In genomic region chr3:87227104-87227834, GRCh38 we compare ENCODE assay signal across 1 cellular context.
TF ChIP-seq lines count a peak whose summit lies in the region.

Gene CHMP2B (plus strand): TSS chr3:87227309. CDS start chr3:87227523, 214 bp downstream.

TF ChIP-seq in HEK293, 187 proteins besides CTCF, POLR2A, EP300 and RAD21 (continued from another document):
- TF ChIP-seq HIC1 (tag by site-specific recombination; IDR thresholded peaks at IDR 0.05) (peak; percentile 83), IKZF3 (tag by site-specific recombination; IDR thresholded peaks at IDR 0.05) (0 out of 2 replicates have a peak, but pooled peaks have one; percentile 48), ZBTB17 (tag by site-specific recombination; IDR thresholded peaks at IDR 0.05) (peak; percentile 62), ZBTB7A (tag by site-specific recombination; IDR thresholded peaks at IDR 0.05; ENCODE audit: low read depth) (no peak), ZNF501 (tag by site-specific recombination; IDR thresholded peaks at IDR 0.05) (peak; percentile 38; the same call in 1 of the 2 replicates), ZNF510 (tag by site-specific recombination; IDR thresholded peaks at IDR 0.05; ENCODE audit: insufficient replicate concordance) (no peak), ZNF600 (tag by site-specific recombination; IDR thresholded peaks at IDR 0.05) (peak; percentile 53; the same call in 1 of the 2 replicates), TRIM28 (IDR thresholded peaks at IDR 0.05; ENCODE audit: borderline replicate concordance, low read length) (no peak), PRDM2 (tag by site-specific recombination; IDR thresholded peaks at IDR 0.05; ENCODE audit: borderline replicate concordance) (no peak), SCRT2 (tag by site-specific recombination; IDR thresholded peaks at IDR 0.05) (peak; percentile 92), ZNF112 (tag by site-specific recombination; IDR thresholded peaks at IDR 0.05) (no peak), ZSCAN30 (tag by site-specific recombination; IDR thresholded peaks at IDR 0.05) (0 out of 2 replicates have a peak, but pooled peaks have one; percentile 5), PRDM1 (tag by site-specific recombination; IDR thresholded peaks at IDR 0.05) (no peak), SP7 (tag by site-specific recombination; IDR thresholded peaks at IDR 0.05) (0 out of 2 replicates have a peak, but pooled peaks have one; percentile 25), ZEB2 (tag by site-specific recombination; IDR thresholded peaks at IDR 0.05) (0 out of 2 replicates have a peak, but pooled peaks have one; percentile 46), SCRT1 (tag by site-specific recombination; IDR thresholded peaks at IDR 0.05; ENCODE audit: borderline replicate concordance) (peak; percentile 87; the same call in 1 of the 2 replicates), ZNF335 (tag by site-specific recombination; conservative IDR thresholded peaks at IDR 0.05) (peak; percentile 85), ZNF639 (tag by site-specific recombination; IDR thresholded peaks at IDR 0.05) (0 out of 2 replicates have a peak, but pooled peaks have one; percentile 1)
